10 cellular contexts compared by ENCODE assay signal in genomic region chr2:37645363-37645762, GRCh38. TPM values are rescaled to one million over a fixed set of nuclear protein-coding genes. Genes with fewer than 3 reads are reported as not detected.
A peak's percentile ranks its signal among the peaks of the same experiment; 100 is the strongest.
DNase-seq lines count a peak whose midpoint lies in the region; ATAC-seq, FAIRE-seq and TF ChIP-seq lines count a peak whose summit lies in the region.
"Had no signal": no experiment of that assay in that cellular context is flagged by ENCODE, and none has a peak within 500 bp of the region (broad histone marks: within the 10 kb centered on the region; RNA-seq: fewer than 3 reads in every experiment).

No MANE protein-coding gene starts in this region.

- no peak for TF ChIP-seq POLR2A in A549 (IDR thresholded peaks at IDR 0.05; ENCODE audit: low read length)
- TF ChIP-seq POLR2A in H54 (IDR thresholded peaks at IDR 0.05; ENCODE audit: low read depth, low read length), result no peak

- peak overlapping the region; percentile 13; the same call in 2 of the 3 replicates for H3K4me2 ChIP-seq in A549

- no peak overlapping the region for H3K4me3 ChIP-seq in A549
- H3K4me3 ChIP-seq: right lobe of liver had no signal

- ATAC-seq in A549, result peak in 1 of 2 experiments; percentile 37; a peak in 1 of 6 replicates
- ATAC-seq: right lobe of liver had no signal

- no peak for TF ChIP-seq EP300 in A549 (IDR thresholded peaks at IDR 0.05)

- no peak for FAIRE-seq in A549 (lab: Jason Lieb, UNC)
- peak; percentile 88 for FAIRE-seq in H54 (lab: Jason Lieb, UNC)

- CTCF ChIA-PET in A549 (lab: Yijun Ruan, JAX), result interaction anchor here (0.9 to 2.7 kb wide), 3 partner anchors 11 to 230 kb away, joined by 3 to 11 read pairs (median 6); no protein-coding TSS in a partner anchor

- TF ChIP-seq CTCF in A549 (IDR thresholded peaks at IDR 0.05), result no peak

- peak in 1 of 2 experiments; percentile 30 for DNase-seq in A549 (ENCODE audit: low read depth in 1 of 2, low spot score in 1 of 2)
- DNase-seq in H54 (ENCODE audit: insufficient read length, low spot score), result no peak
- DNase-seq in T-helper 22 cell (ENCODE audit: low read depth), result peak; percentile 36
- DNase-seq in fibroblast of peridontal ligament (ENCODE audit: extremely low read depth), result peak; percentile 55
- no peak for DNase-seq in NCI-H345 (lab: John Stamatoyannopoulos, UW)
- DNase-seq in NK-92 (lab: John Stamatoyannopoulos, UW; ENCODE audit: unreplicated experiment), result no peak
- DNase-seq in stimulated activated CD4-positive, alpha-beta T cell treated with anti-CD3 and anti-CD28 coated beads, Interleukin-15, amount 100 ng/mL, for 24 hours, result no peak
- DNase-seq in NCI-H146 (lab: John Stamatoyannopoulos, UW), result no peak
- DNase-seq: NCI-H1436, right lobe of liver had no signal

- POLR2A ChIA-PET in A549 (lab: Yijun Ruan, JAX), result no interaction called here

- TF ChIP-seq RAD21 in A549 (conservative IDR thresholded peaks at IDR 0.05 in 1 of 2, IDR thresholded peaks at IDR 0.05 in 1 of 2), result no peak

- 70% methylated on average over 6 of the region's 6 CpGs for WGBS in A549 (ENCODE audit: missing lambda C conversion rate)

- H3K27ac ChIP-seq in A549, result 0 out of 6 replicates have a peak overlapping the region, but pooled peaks of 1 of the 2 experiments have one; percentile 16
- H3K27ac ChIP-seq: right lobe of liver had no signal

- no peaks in the 10 kb centered on the region for H3K9me3 ChIP-seq in A549
- H3K9me3 ChIP-seq: right lobe of liver had no signal

- H3K4me1 ChIP-seq in A549, result peaks cover 38% of the 10 kb centered on the region
- H3K4me1 ChIP-seq: right lobe of liver had no signal

TF ChIP-seq in A549, 52 proteins besides CTCF, POLR2A, EP300 and RAD21:
- no peak for TF ChIP-seq FOXS1 (CRISPR knock-in tag; IDR thresholded peaks at IDR 0.05)

RNA-seq across cellular contexts. Expression of gene CDC42EP3, which starts 26.1 kb away (rescaled TPM):
- polyA plus RNA-seq in A549 (2011; rRNA removed), result 39.1 and 41.1 TPM in 2 replicates
- polyA plus RNA-seq in A549 (2012; cell fraction: cytosol; rRNA removed), result 22.2 and 27.3 TPM in 2 replicates
- 16.9 and 21.6 TPM in 2 replicates for polyA plus RNA-seq in A549 (2012; cell fraction: nucleus; rRNA removed)
- 23.8 to 29.5 TPM (median 23.8 TPM) in 3 replicates for polyA plus RNA-seq in A549 (2017; fragmentation: RNase III; extraction: RNeasy Plus Mini Kit Qiagen cat#74134 plus additional on column Dnase treatment)
- 39.1 and 46.5 TPM in 2 replicates for polyA minus RNA-seq in A549 (2011; rRNA and poly(A)+ RNA removed)

Comparison
In these comparisons a context has a peak if more than half of its experiments do, and no peak if none do; other contexts are left out.
1. DNase-seq: peak in T-helper 22 cell (single experiment) and fibroblast of peridontal ligament (single experiment); none in H54 (single experiment), NCI-H345 (single experiment), NK-92 (single experiment), stimulated activated CD4-positive, alpha-beta T cell treated with anti-CD3 and anti-CD28 coated beads, Interleukin-15, amount 100 ng/mL, for 24 hours (single experiment) and NCI-H146 (single experiment).